In the genomic region with DNA sequence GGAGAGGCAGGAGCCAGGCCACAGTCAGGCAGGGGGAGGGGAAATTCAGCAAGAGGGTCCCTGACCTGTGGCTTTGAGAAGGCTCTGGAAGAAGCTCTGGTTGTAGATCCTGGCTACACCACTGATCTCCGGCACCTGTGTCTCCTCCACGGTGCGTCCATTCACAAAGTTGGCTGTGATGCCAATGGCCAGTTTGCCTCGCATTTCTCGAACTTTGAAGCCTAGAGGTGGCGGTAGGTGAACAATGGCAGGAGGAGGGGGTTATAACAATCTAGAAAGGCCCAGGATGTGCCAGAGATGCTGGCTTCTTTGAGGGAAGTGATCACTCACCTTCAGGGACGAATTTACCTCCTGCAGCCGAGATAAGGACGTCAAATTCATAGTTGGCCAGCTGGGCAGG, we compare ENCODE assay signal across 25 cellular contexts. TPM values are rescaled to one million over a fixed set of nuclear protein-coding genes. Genes with fewer than 3 reads are reported as not detected.
A peak's percentile ranks its signal among the peaks of the same experiment; 100 is the strongest.
DNase-seq lines count a peak whose midpoint lies in the region; ATAC-seq lines count a peak whose summit lies in the region.
"Had no signal": no experiment of that assay in that cellular context is flagged by ENCODE, and none has a peak within 500 bp of the region (broad histone marks: within the 10 kb centered on the region; RNA-seq: fewer than 3 reads in every experiment).

No MANE protein-coding gene starts in this region.

- peaks cover 44% of the 10 kb centered on the region for H4K20me1 ChIP-seq in BLaER1

- H3K27me3 Mint-ChIP-seq in CD4-positive, CD25-positive, alpha-beta regulatory T cell: peaks cover 5% of the 10 kb centered on the region
- no peaks in the 10 kb centered on the region for H3K27me3 Mint-ChIP-seq in T-helper 17 cell
- H3K27me3 Mint-ChIP-seq in naive thymus-derived CD8-positive, alpha-beta T cell: peaks cover 0 to 1% (median 0%) of the 10 kb centered on the region in 5 donors
- H3K27me3 Mint-ChIP-seq: effector memory CD8-positive, alpha-beta T cell had no signal

- H3K9ac ChIP-seq in BLaER1: peak overlapping the region; percentile 90

- H3K9me3 ChIP-seq in BLaER1 (no peaks in the 10 kb centered on the region), T-helper 17 cell (ENCODE audit: control insufficient read depth, low read length, poor library complexity, severe bottlenecking) (no peaks in the 10 kb centered on the region)
- H3K9me3 ChIP-seq in CD4-positive, CD25-positive, alpha-beta regulatory T cell (ENCODE audit: control insufficient read depth in 2 of 2, low read length in 2 of 2): no peaks in the 10 kb centered on the region
- H3K9me3 ChIP-seq: Caco-2, Peyer's patch, upper lobe of right lung had no signal

- H3K36me3 Mint-ChIP-seq in CD4-positive, CD25-positive, alpha-beta regulatory T cell: peaks cover 12% of the 10 kb centered on the region
- no peaks in the 10 kb centered on the region for H3K36me3 Mint-ChIP-seq in T-helper 17 cell (ENCODE audit: low read depth)
- H3K36me3 Mint-ChIP-seq in naive thymus-derived CD8-positive, alpha-beta T cell: peaks cover 0 to 9% (median 1%) of the 10 kb centered on the region in 3 donors

- peak overlapping the region; percentile 79 to 96 (median 96) for H3K27ac Mint-ChIP-seq in CD4-positive, CD25-positive, alpha-beta regulatory T cell
- peak overlapping the region; percentile 93 for H3K27ac Mint-ChIP-seq in T-helper 17 cell
- peak overlapping the region in 8 of 10 donors; percentile 29 to 98 (median 66) for H3K27ac Mint-ChIP-seq in naive thymus-derived CD8-positive, alpha-beta T cell

- H3K4me3 Mint-ChIP-seq in CD4-positive, CD25-positive, alpha-beta regulatory T cell: peak overlapping the region in 3 of 4 donors; percentile 43 to 98 (median 83)
- no peak overlapping the region for H3K4me3 Mint-ChIP-seq in T-helper 17 cell
- peak overlapping the region in 6 of 10 donors; percentile 3 to 50 (median 27) for H3K4me3 Mint-ChIP-seq in naive thymus-derived CD8-positive, alpha-beta T cell

- H3K27ac ChIP-seq in BLaER1: peak overlapping the region; percentile 100
- H3K27ac ChIP-seq in CD4-positive, CD25-positive, alpha-beta regulatory T cell (ENCODE audit: insufficient read depth, low read length, poor library complexity, severe bottlenecking): no peak overlapping the region
- H3K27ac ChIP-seq: coronary artery, Peyer's patch, upper lobe of right lung had no signal

- peak overlapping the region; percentile 85 for H3K4me3 ChIP-seq in BLaER1
- no peak overlapping the region for H3K4me3 ChIP-seq in CD4-positive, CD25-positive, alpha-beta regulatory T cell (ENCODE audit: low read depth, low read length)
- H3K4me3 ChIP-seq: coronary artery, Peyer's patch, upper lobe of right lung had no signal

- peaks cover 85% of the 10 kb centered on the region for H3K4me1 ChIP-seq in BLaER1
- H3K4me1 ChIP-seq in CD4-positive, CD25-positive, alpha-beta regulatory T cell (ENCODE audit: control insufficient read depth, insufficient read depth, low read length, poor library complexity, severe bottlenecking): peaks cover 63% of the 10 kb centered on the region

- no peak for DNase-seq in CD4-positive, CD25-positive, alpha-beta regulatory T cell
- no peak for DNase-seq in T-helper 17 cell
- no peak for DNase-seq in naive thymus-derived CD8-positive, alpha-beta T cell
- no peak for DNase-seq in amniotic stem cell (lab: John Stamatoyannopoulos, UW)
- DNase-seq in anterior cingulate cortex (lab: John Stamatoyannopoulos, UW): no peak
- no peak for DNase-seq in stimulated activated CD4-positive, alpha-beta T cell treated with anti-CD3 and anti-CD28 coated beads, Interleukin-2, amount 100 ng/mL, for 24 hours
- DNase-seq: activated CD4-positive, alpha-beta T cell treated with anti-CD3 and anti-CD28 coated beads for 4 hours; activated CD8-positive, alpha-beta memory T cell treated with anti-CD3 and anti-CD28 coated beads, Interleukin-2, amount 50 U/mL, for 48 hours; activated effector memory CD4-positive, alpha-beta T cell treated with anti-CD3 and anti-CD28 coated beads, Interleukin-2, amount 50 U/mL, for 16 hours; Caco-2; DMS79; effector memory CD8-positive, alpha-beta T cell; foreskin melanocyte; hippocampal formation; Kasumi-1; NCI-H1694 treated with DMSO at 0.1 percent for 48 hours; NCI-H2171; NCI-H510A treated with DMSO at 0.1 percent for 48 hours; NK-92 treated with Interleukin-12 subunit alpha and Interleukin-12 subunit beta, amount 100 ng/mL, for 24 hours; Peyer's patch; upper lobe of right lung had no signal

- H3K36me3 ChIP-seq in BLaER1: peaks cover 51% of the 10 kb centered on the region
- peaks cover 5% of the 10 kb centered on the region for H3K36me3 ChIP-seq in CD4-positive, CD25-positive, alpha-beta regulatory T cell (ENCODE audit: control insufficient read depth, insufficient read depth, low read length)

- peaks cover 10 to 76% (median 40%) of the 10 kb centered on the region in 4 donors for H3K4me1 Mint-ChIP-seq in CD4-positive, CD25-positive, alpha-beta regulatory T cell
- H3K4me1 Mint-ChIP-seq in T-helper 17 cell: peaks cover 38% of the 10 kb centered on the region
- peaks cover 33 to 78% (median 72%) of the 10 kb centered on the region in 4 donors for H3K4me1 Mint-ChIP-seq in naive thymus-derived CD8-positive, alpha-beta T cell

- no peaks in the 10 kb centered on the region for H3K9me3 Mint-ChIP-seq in CD4-positive, CD25-positive, alpha-beta regulatory T cell
- H3K9me3 Mint-ChIP-seq in naive thymus-derived CD8-positive, alpha-beta T cell: no peaks in the 10 kb centered on the region
- H3K9me3 Mint-ChIP-seq: effector memory CD8-positive, alpha-beta T cell had no signal

- no peak for ATAC-seq in CD4-positive, CD25-positive, alpha-beta regulatory T cell (ENCODE audit: low read depth in 2 of 2)
- ATAC-seq in T-helper 17 cell (no peak), HG03342 (IDR thresholded peaks at IDR 0.05; ENCODE audit: unreplicated experiment) (no peak)
- no peak for ATAC-seq in naive thymus-derived CD8-positive, alpha-beta T cell
- ATAC-seq: effector memory CD8-positive, alpha-beta T cell; esophagus mucosa; upper lobe of right lung had no signal

- no peaks in the 10 kb centered on the region for H3K27me3 ChIP-seq in BLaER1
- no peaks in the 10 kb centered on the region for H3K27me3 ChIP-seq in CD4-positive, CD25-positive, alpha-beta regulatory T cell (ENCODE audit: control insufficient read depth, insufficient read depth, low read length)
- H3K27me3 ChIP-seq: Peyer's patch, upper lobe of right lung had no signal

- H3K4me2 ChIP-seq in BLaER1: peak overlapping the region; percentile 96

- POLR2A ChIA-PET in naive thymus-derived CD8-positive, alpha-beta T cell (lab: Charles Lee): interaction anchor here (0.5 to 8.6 kb wide), 4 partner anchors 10 to 185 kb away, joined by 3 to 131 read pairs (median 30); partner anchors contain the start of genes CD164, PPIL6 and SMPD2

RNA-seq across cellular contexts. Expression of gene MICAL1, which starts 3.4 kb away (rescaled TPM):
- 166 TPM for total RNA-seq in CD4-positive, CD25-positive, alpha-beta regulatory T cell
- polyA plus RNA-seq in CD4-positive, CD25-positive, alpha-beta regulatory T cell: 10 to 100 TPM; 14.6 to 20.9 (median 17.2) TPM
- total RNA-seq in T-helper 17 cell: 100 to 1,000 TPM; 136 TPM
- total RNA-seq in naive thymus-derived CD8-positive, alpha-beta T cell: 10 to 100 TPM; 56.5 to 60.1 TPM
- polyA plus RNA-seq in naive thymus-derived CD8-positive, alpha-beta T cell: 10 to 100 TPM in 2 of 3 donors, 1 to 10 TPM in 1; 8.9 to 13.8 (median 13.2) TPM

RNA-seq across cellular contexts. Expression of gene SMPD2, which starts 11.7 kb away (rescaled TPM):
- 30.2 TPM for total RNA-seq in CD4-positive, CD25-positive, alpha-beta regulatory T cell
- polyA plus RNA-seq in CD4-positive, CD25-positive, alpha-beta regulatory T cell: 10 to 100 TPM in 3 of 4 donors, 1 to 10 TPM in 1; 9.5 to 14.8 (median 12.4) TPM
- 10 to 100 TPM; 22.9 to 49.5 TPM for total RNA-seq in T-helper 17 cell
- total RNA-seq in naive thymus-derived CD8-positive, alpha-beta T cell: 10 to 100 TPM; 15.1 to 16.3 TPM
- 1 to 10 TPM; 5.8 to 8.2 (median 6.7) TPM for polyA plus RNA-seq in naive thymus-derived CD8-positive, alpha-beta T cell

RNA-seq across cellular contexts. Expression of gene PPIL6, which starts 11.8 kb away (rescaled TPM):
- total RNA-seq in CD4-positive, CD25-positive, alpha-beta regulatory T cell: 0.91 TPM
- polyA plus RNA-seq in CD4-positive, CD25-positive, alpha-beta regulatory T cell: under 1 TPM; 0.24 to 0.72 (median 0.39) TPM
- total RNA-seq in T-helper 17 cell: 1 to 10 TPM in 1 of 2 donors, under 1 TPM in 1; 0.83 to 1.6 TPM
- 1 to 10 TPM in 1 of 2 experiments, under 1 TPM in 1; 0.66 to 1.3 TPM for total RNA-seq in naive thymus-derived CD8-positive, alpha-beta T cell
- polyA plus RNA-seq in naive thymus-derived CD8-positive, alpha-beta T cell: 1 to 10 TPM in 1 of 3 donors, under 1 TPM in 2; 0.25 to 1.7 (median 0.63) TPM
- total RNA-seq: Caco-2 had no signal

RNA-seq across cellular contexts. Expression of gene ZBTB24, which starts 30.8 kb away (rescaled TPM):
- total RNA-seq in CD4-positive, CD25-positive, alpha-beta regulatory T cell: 20.2 TPM
- 10 to 100 TPM in 3 of 4 donors, 1 to 10 TPM in 1; 9.2 to 11.9 (median 10.5) TPM for polyA plus RNA-seq in CD4-positive, CD25-positive, alpha-beta regulatory T cell
- total RNA-seq in T-helper 17 cell: 10 to 100 TPM; 14.3 to 15.3 TPM
- 10 to 100 TPM; 21.1 to 24.7 TPM for total RNA-seq in naive thymus-derived CD8-positive, alpha-beta T cell
- 1 to 10 TPM; 6.6 to 8.8 (median 8.2) TPM for polyA plus RNA-seq in naive thymus-derived CD8-positive, alpha-beta T cell
